Comparison of ENCODE assay signal across 1 cellular context in the genomic region with DNA sequence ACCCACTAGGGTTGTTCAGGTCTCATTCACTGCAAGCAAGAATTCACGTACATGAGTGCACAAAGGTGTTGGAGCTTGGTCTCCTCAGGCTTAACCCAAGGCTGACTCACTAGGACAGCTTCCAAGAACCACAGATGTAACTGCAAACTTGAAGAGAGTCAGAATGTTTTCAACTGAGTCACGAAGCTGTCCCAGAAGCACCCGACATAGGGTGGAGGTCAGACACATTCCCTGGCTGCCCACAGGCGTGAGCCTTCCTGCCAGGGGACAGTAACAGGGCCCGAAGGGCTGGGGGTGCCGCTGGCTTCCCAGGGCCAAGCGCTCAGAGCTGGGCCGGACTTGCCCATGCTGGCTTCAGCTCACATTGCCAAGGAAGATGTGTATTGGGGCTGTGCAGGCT.
TF ChIP-seq lines count a peak whose summit lies in the region.

No MANE protein-coding gene starts in this region.

TF ChIP-seq in K562, 482 proteins besides CTCF, POLR2A, EP300 and RAD21:
- TF ChIP-seq CBX8 (IDR thresholded peaks at IDR 0.05; ENCODE audit: borderline replicate concordance, extremely low read depth, low read depth, low read length, poor library complexity, severe bottlenecking) (no peak), TBL1XR1 (IDR thresholded peaks at IDR 0.05; ENCODE audit: low read length in 2 of 2) (no peak), CXXC5 (CRISPR knock-in tag; IDR thresholded peaks at IDR 0.05) (0 out of 2 replicates have a peak, but pooled peaks have one; percentile 15), ZNF280B (CRISPR knock-in tag; IDR thresholded peaks at IDR 0.05) (no peak), DMBX1 (CRISPR knock-in tag; IDR thresholded peaks at IDR 0.05; ENCODE audit: borderline replicate concordance) (peak; percentile 23; the same call in 1 of the 2 replicates), FOXK1 (CRISPR knock-in tag; IDR thresholded peaks at IDR 0.05; ENCODE audit: borderline replicate concordance) (no peak), STAT5A (IDR thresholded peaks at IDR 0.05; ENCODE audit: borderline replicate concordance, low read length) (no peak), HDAC8 (tag; IDR thresholded peaks at IDR 0.05) (peak; percentile 41; the same call in 1 of the 2 replicates), FOSL1 (tag; conservative IDR thresholded peaks at IDR 0.05) (peak; percentile 37), ZKSCAN8 (CRISPR knock-in tag; IDR thresholded peaks at IDR 0.05) (0 out of 2 replicates have a peak, but pooled peaks have one; percentile 14), MLLT1 (IDR thresholded peaks at IDR 0.05) (no peak), RBM14 (IDR thresholded peaks at IDR 0.05; ENCODE audit: borderline replicate concordance, insufficient read depth, low read depth, low read length) (no peak), PCBP1 (IDR thresholded peaks at IDR 0.05; ENCODE audit: low read depth, low read length, poor library complexity, severe bottlenecking) (no peak), TAF9B (IDR thresholded peaks at IDR 0.05; ENCODE audit: partially characterized antibody) (no peak)
- TF ChIP-seq, protein P1, sequence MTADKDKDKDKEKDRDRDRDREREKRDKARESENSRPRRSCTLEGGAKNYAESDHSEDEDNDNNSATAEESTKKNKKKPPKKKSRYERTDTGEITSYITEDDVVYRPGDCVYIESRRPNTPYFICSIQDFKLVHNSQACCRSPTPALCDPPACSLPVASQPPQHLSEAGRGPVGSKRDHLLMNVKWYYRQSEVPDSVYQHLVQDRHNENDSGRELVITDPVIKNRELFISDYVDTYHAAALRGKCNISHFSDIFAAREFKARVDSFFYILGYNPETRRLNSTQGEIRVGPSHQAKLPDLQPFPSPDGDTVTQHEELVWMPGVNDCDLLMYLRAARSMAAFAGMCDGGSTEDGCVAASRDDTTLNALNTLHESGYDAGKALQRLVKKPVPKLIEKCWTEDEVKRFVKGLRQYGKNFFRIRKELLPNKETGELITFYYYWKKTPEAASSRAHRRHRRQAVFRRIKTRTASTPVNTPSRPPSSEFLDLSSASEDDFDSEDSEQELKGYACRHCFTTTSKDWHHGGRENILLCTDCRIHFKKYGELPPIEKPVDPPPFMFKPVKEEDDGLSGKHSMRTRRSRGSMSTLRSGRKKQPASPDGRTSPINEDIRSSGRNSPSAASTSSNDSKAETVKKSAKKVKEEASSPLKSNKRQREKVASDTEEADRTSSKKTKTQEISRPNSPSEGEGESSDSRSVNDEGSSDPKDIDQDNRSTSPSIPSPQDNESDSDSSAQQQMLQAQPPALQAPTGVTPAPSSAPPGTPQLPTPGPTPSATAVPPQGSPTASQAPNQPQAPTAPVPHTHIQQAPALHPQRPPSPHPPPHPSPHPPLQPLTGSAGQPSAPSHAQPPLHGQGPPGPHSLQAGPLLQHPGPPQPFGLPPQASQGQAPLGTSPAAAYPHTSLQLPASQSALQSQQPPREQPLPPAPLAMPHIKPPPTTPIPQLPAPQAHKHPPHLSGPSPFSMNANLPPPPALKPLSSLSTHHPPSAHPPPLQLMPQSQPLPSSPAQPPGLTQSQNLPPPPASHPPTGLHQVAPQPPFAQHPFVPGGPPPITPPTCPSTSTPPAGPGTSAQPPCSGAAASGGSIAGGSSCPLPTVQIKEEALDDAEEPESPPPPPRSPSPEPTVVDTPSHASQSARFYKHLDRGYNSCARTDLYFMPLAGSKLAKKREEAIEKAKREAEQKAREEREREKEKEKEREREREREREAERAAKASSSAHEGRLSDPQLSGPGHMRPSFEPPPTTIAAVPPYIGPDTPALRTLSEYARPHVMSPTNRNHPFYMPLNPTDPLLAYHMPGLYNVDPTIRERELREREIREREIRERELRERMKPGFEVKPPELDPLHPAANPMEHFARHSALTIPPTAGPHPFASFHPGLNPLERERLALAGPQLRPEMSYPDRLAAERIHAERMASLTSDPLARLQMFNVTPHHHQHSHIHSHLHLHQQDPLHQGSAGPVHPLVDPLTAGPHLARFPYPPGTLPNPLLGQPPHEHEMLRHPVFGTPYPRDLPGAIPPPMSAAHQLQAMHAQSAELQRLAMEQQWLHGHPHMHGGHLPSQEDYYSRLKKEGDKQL (CRISPR knock-in tag; IDR thresholded peaks at IDR 0.05; ENCODE audit: borderline replicate concordance), result no peak
- TF ChIP-seq, protein P2, sequence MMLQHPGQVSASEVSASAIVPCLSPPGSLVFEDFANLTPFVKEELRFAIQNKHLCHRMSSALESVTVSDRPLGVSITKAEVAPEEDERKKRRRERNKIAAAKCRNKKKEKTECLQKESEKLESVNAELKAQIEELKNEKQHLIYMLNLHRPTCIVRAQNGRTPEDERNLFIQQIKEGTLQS (IDR thresholded peaks at IDR 0.05), result 0 out of 2 replicates have a peak, but pooled peaks have one; percentile 8
- TF ChIP-seq, protein P2 (CRISPR knock-in tag; conservative IDR thresholded peaks at IDR 0.05), result no peak
- TF ChIP-seq, protein P3, sequence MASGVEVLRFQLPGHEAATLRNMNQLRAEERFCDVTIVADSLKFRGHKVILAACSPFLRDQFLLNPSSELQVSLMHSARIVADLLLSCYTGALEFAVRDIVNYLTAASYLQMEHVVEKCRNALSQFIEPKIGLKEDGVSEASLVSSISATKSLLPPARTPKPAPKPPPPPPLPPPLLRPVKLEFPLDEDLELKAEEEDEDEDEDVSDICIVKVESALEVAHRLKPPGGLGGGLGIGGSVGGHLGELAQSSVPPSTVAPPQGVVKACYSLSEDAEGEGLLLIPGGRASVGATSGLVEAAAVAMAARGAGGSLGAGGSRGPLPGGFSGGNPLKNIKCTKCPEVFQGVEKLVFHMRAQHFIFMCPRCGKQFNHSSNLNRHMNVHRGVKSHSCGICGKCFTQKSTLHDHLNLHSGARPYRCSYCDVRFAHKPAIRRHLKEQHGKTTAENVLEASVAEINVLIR (CRISPR knock-in tag; IDR thresholded peaks at IDR 0.05), result no peak
TF ChIP-seq in K562: peak in this region for 6.
